15 cellular contexts compared by ENCODE assay signal in the genomic region with DNA sequence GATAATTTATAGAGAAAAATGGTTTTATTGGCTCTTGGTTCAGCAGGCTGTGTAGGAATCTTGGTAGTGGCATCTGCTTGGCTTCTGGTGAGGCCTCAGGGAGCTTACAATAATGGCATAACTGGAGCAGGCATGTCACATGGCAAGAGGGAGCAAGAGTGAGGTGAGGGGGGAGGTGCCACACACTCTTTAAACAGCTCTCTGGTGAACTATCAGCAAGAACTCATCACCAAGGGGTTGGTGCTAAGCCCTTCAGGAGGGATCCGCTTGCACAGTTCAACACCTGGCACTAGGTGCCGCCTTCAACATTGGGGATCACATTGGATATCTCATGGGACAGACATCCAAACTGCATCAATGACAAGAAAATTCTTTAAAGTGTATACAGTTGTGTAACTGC. TPM values are rescaled to one million over a fixed set of nuclear protein-coding genes. Genes with fewer than 3 reads are reported as not detected.
A peak's percentile ranks its signal among the peaks of the same experiment; 100 is the strongest.
DNase-seq lines count a peak whose midpoint lies in the region; ATAC-seq and TF ChIP-seq lines count a peak whose summit lies in the region.
"Had no signal": no experiment of that assay in that cellular context is flagged by ENCODE, and none has a peak within 500 bp of the region (broad histone marks: within the 10 kb centered on the region; RNA-seq: fewer than 3 reads in every experiment).

No MANE protein-coding gene starts in this region.

- peak overlapping the region; percentile 27 for H3K4me3 Mint-ChIP-seq in activated T-helper 1 cell treated with anti-CD3 and anti-CD28 coated beads, Interleukin-12 subunit alpha, Interleukin-12 subunit beta, Interleukin-2, Interleukin-4 antibody, amounts not matched to agents 30 ng/mL and 10 ng/mL and 1 ng/mL, durations not matched to agents 14 hours and 24 hours and 36 hours

- peak; percentile 32 for ATAC-seq in mucosa of descending colon

- H3K4me3 ChIP-seq in mucosa of descending colon (no peak overlapping the region), suprapubic skin (no peak overlapping the region), colonic mucosa (no peak overlapping the region)
- H3K4me3 ChIP-seq: transverse colon had no signal

- peak; percentile 25; the same call in 1 of the 2 replicates for TF ChIP-seq RAD21 in Ishikawa (IDR thresholded peaks at IDR 0.05; ENCODE audit: low read depth)

- intact Hi-C loops in activated T-helper 1 cell treated with anti-CD3 and anti-CD28 coated beads, Interleukin-12 subunit alpha, Interleukin-12 subunit beta, Interleukin-2, Interleukin-4 antibody, amounts not matched to agents 30 ng/mL and 10 ng/mL and 1 ng/mL, durations not matched to agents 14 hours and 24 hours and 36 hours (cut with micrococcal nuclease), result no loop called here
- intact Hi-C loops in mucosa of descending colon (cut with DNase I, micrococcal nuclease) (no loop called here), colonic mucosa (cut with DNase I) (no loop called here)

- H3K36me3 ChIP-seq in mucosa of descending colon (ENCODE audit: low read depth) (no peaks in the 10 kb centered on the region), suprapubic skin (peaks cover 9% of the 10 kb centered on the region), colonic mucosa (no peaks in the 10 kb centered on the region)

- TF ChIP-seq CTCF in mucosa of descending colon (IDR thresholded peaks at IDR 0.05) (no peak), suprapubic skin (IDR thresholded peaks at IDR 0.05) (no peak), colonic mucosa (IDR thresholded peaks at IDR 0.05) (no peak)

- peaks cover 4% of the 10 kb centered on the region for H3K9me3 Mint-ChIP-seq in activated T-helper 1 cell treated with anti-CD3 and anti-CD28 coated beads, Interleukin-12 subunit alpha, Interleukin-12 subunit beta, Interleukin-2, Interleukin-4 antibody, amounts not matched to agents 30 ng/mL and 10 ng/mL and 1 ng/mL, durations not matched to agents 14 hours and 24 hours and 36 hours

- H3K9me3 ChIP-seq in mucosa of descending colon, result no peaks in the 10 kb centered on the region
- H3K9me3 ChIP-seq in suprapubic skin, result no peaks in the 10 kb centered on the region
- no peaks in the 10 kb centered on the region for H3K9me3 ChIP-seq in colonic mucosa
- H3K9me3 ChIP-seq: transverse colon had no signal

- H3K27ac ChIP-seq in suprapubic skin, result no peak overlapping the region
- H3K27ac ChIP-seq in colonic mucosa, result no peak overlapping the region
- H3K27ac ChIP-seq: 22Rv1, transverse colon, VCaP had no signal

- H3K9ac ChIP-seq in colonic mucosa (ENCODE audit: low read depth in 2 of 2, low read length in 2 of 2), result no peak overlapping the region

- no peaks in the 10 kb centered on the region for H3K27me3 ChIP-seq in suprapubic skin
- no peaks in the 10 kb centered on the region for H3K27me3 ChIP-seq in colonic mucosa
- H3K27me3 ChIP-seq: transverse colon had no signal

- WGBS in suprapubic skin, result 100% methylated on average over 2 of the region's 2 CpGs

- H3K4me1 Mint-ChIP-seq in activated T-helper 1 cell treated with anti-CD3 and anti-CD28 coated beads, Interleukin-12 subunit alpha, Interleukin-12 subunit beta, Interleukin-2, Interleukin-4 antibody, amounts not matched to agents 30 ng/mL and 10 ng/mL and 1 ng/mL, durations not matched to agents 14 hours and 24 hours and 36 hours (ENCODE audit: low read depth), result peaks cover 73% of the 10 kb centered on the region

- DNase-seq in DMS 273 (lab: John Stamatoyannopoulos, UW; ENCODE audit: unreplicated experiment) (peak; percentile 30), DMS 273 treated with DMSO at 0.1 percent for 48 hours (lab: John Stamatoyannopoulos, UW) (no peak), mucosa of descending colon (no peak), suprapubic skin (ENCODE audit: low spot score in 2 of 2) (no peak), islet precursor cell (no peak), colonic mucosa (no peak)
- no peak for DNase-seq in activated T-helper 1 cell treated with anti-CD3 and anti-CD28 coated beads, Interleukin-12 subunit alpha, Interleukin-12 subunit beta, Interleukin-2, Interleukin-4 antibody, amounts not matched to agents 30 ng/mL and 10 ng/mL and 1 ng/mL, durations not matched to agents 14 hours and 24 hours and 36 hours (ENCODE audit: low spot score)
- DNase-seq: glutamatergic neuron, NCI-H1092, occipital lobe, Right ventricle myocardium superior, transverse colon had no signal

- TF ChIP-seq POLR2A in suprapubic skin (IDR thresholded peaks at IDR 0.05), result no peak

- TF ChIP-seq EP300 in Ishikawa (IDR thresholded peaks at IDR 0.05; ENCODE audit: borderline replicate concordance) (no peak), suprapubic skin (IDR thresholded peaks at IDR 0.05) (no peak)

- peaks cover 42% of the 10 kb centered on the region for H3K36me3 Mint-ChIP-seq in activated T-helper 1 cell treated with anti-CD3 and anti-CD28 coated beads, Interleukin-12 subunit alpha, Interleukin-12 subunit beta, Interleukin-2, Interleukin-4 antibody, amounts not matched to agents 30 ng/mL and 10 ng/mL and 1 ng/mL, durations not matched to agents 14 hours and 24 hours and 36 hours (ENCODE audit: low read depth)

- peaks cover 38% of the 10 kb centered on the region for H3K4me1 ChIP-seq in mucosa of descending colon (ENCODE audit: low read depth)
- H3K4me1 ChIP-seq in suprapubic skin, result peaks cover 70% of the 10 kb centered on the region
- peaks cover 4% of the 10 kb centered on the region for H3K4me1 ChIP-seq in colonic mucosa

- no peak overlapping the region for H3K27ac Mint-ChIP-seq in activated T-helper 1 cell treated with anti-CD3 and anti-CD28 coated beads, Interleukin-12 subunit alpha, Interleukin-12 subunit beta, Interleukin-2, Interleukin-4 antibody, amounts not matched to agents 30 ng/mL and 10 ng/mL and 1 ng/mL, durations not matched to agents 14 hours and 24 hours and 36 hours

- H3K27me3 Mint-ChIP-seq in activated T-helper 1 cell treated with anti-CD3 and anti-CD28 coated beads, Interleukin-12 subunit alpha, Interleukin-12 subunit beta, Interleukin-2, Interleukin-4 antibody, amounts not matched to agents 30 ng/mL and 10 ng/mL and 1 ng/mL, durations not matched to agents 14 hours and 24 hours and 36 hours (ENCODE audit: insufficient read depth), result no peaks in the 10 kb centered on the region

TF ChIP-seq in Ishikawa, 13 proteins besides CTCF, POLR2A, EP300 and RAD21:
- TF ChIP-seq FOXM1 (IDR thresholded peaks at IDR 0.05; ENCODE audit: borderline replicate concordance, low read depth), result no peak
- no peak for TF ChIP-seq NFIC (IDR thresholded peaks at IDR 0.05)
- TF ChIP-seq TEAD4 (IDR thresholded peaks at IDR 0.05), result no peak
- no peak for TF ChIP-seq CEBPB (IDR thresholded peaks at IDR 0.05)
- TF ChIP-seq CREB1 (IDR thresholded peaks at IDR 0.05; ENCODE audit: low read depth), result no peak
- no peak for TF ChIP-seq USF1 (IDR thresholded peaks at IDR 0.05)
- no peak for TF ChIP-seq EGR1 (IDR thresholded peaks at IDR 0.05)
- no peak for TF ChIP-seq YY1 (IDR thresholded peaks at IDR 0.05; ENCODE audit: low read depth)
- no peak for TF ChIP-seq TCF12 (IDR thresholded peaks at IDR 0.05; ENCODE audit: low read depth)
- TF ChIP-seq MAX (IDR thresholded peaks at IDR 0.05), result no peak

RNA-seq across cellular contexts. Expression of gene GPBP1, which starts 10.5 kb away (rescaled TPM):
- total RNA-seq in activated T-helper 1 cell treated with anti-CD3 and anti-CD28 coated beads, Interleukin-12 subunit alpha, Interleukin-12 subunit beta, Interleukin-2, Interleukin-4 antibody, amounts not matched to agents 30 ng/mL and 10 ng/mL and 1 ng/mL, durations not matched to agents 14 hours and 24 hours and 36 hours, result 94.6 and 106 TPM in 2 replicates
- total RNA-seq in mucosa of descending colon (10 to 100 TPM; 59.8 to 75.3 (median 74.0) TPM), suprapubic skin (10 to 100 TPM; 49.3 to 74.8 (median 62.5) TPM), colonic mucosa (10 to 100 TPM; 46.5 to 73.8 TPM)
